In the genomic region with DNA sequence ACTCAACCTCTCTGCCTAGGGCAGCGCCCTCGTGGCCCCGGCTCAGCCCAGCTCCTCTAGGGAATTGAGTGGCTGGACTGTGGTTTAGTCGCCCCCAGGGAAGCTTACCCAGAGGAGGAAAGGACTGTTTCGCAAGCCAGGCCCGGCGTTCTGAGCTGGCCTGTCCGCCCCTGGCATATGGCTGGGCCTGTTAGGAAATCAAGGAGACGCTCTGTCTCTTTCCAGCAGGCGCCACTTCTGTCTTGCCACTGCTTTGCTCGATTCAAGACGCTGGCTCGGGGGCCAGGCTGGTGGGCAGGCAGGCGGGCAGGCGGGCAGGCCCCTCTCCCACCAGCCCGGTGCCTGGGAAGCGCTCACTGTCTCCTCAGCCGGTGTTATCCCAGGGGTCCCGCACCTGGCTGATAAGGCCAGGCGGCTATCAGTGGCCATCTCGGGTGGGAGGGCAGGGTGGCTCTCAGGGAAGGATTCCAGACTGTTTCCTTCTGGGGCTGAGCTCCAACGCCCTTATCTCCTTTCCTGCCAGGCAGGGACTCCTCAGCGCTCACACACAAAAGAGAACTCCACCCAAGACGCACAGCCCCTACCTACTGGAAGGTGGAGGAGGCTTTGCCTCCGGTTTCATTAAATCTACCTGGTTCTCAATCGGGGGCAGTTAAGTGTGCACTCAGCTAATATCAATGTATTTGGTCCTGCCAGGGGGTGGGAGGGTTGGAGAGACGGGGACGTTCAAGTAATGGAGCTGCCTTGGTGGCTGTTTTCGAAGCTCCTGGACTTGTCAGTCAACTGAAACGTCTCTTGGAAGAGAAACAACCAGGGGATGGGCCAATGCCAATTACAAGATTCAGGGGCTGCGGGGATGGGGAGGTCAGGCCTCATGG, we compare ENCODE assay signal across 8 cellular contexts.
DNase-seq lines count a peak whose midpoint lies in the region; ATAC-seq lines count a peak whose summit lies in the region.

No MANE protein-coding gene starts in this region.

- peaks cover 52% of the 10 kb centered on the region for H3K4me1 Mint-ChIP-seq in T-helper 1 cell treated with Interleukin-12 subunit alpha and Interleukin-12 subunit beta and Interleukin-4 antibody, amounts not matched to agents 30 μg/mL and 1 μg/mL, for 36 hours (ENCODE audit: low read depth)
- peaks cover 72% of the 10 kb centered on the region for H3K4me1 Mint-ChIP-seq in activated naive CD8-positive, alpha-beta T cell treated with anti-CD3 and anti-CD28 coated beads, Interleukin-2, amount 50 U/mL, for 24 hours

- H3K4me3 Mint-ChIP-seq in T-helper 1 cell treated with Interleukin-12 subunit alpha and Interleukin-12 subunit beta and Interleukin-4 antibody, amounts not matched to agents 30 μg/mL and 1 μg/mL, for 36 hours: no peak overlapping the region
- H3K4me3 Mint-ChIP-seq in activated naive CD8-positive, alpha-beta T cell treated with anti-CD3 and anti-CD28 coated beads, Interleukin-2, amount 50 U/mL, for 24 hours: no peak overlapping the region

- peaks cover 5% of the 10 kb centered on the region for H3K9me3 Mint-ChIP-seq in T-helper 1 cell treated with Interleukin-12 subunit alpha and Interleukin-12 subunit beta and Interleukin-4 antibody, amounts not matched to agents 30 μg/mL and 1 μg/mL, for 36 hours
- peaks cover 4% of the 10 kb centered on the region for H3K9me3 Mint-ChIP-seq in activated naive CD8-positive, alpha-beta T cell treated with anti-CD3 and anti-CD28 coated beads, Interleukin-2, amount 50 U/mL, for 24 hours

- peak overlapping the region; percentile 88 for H3K27ac Mint-ChIP-seq in T-helper 1 cell treated with Interleukin-12 subunit alpha and Interleukin-12 subunit beta and Interleukin-4 antibody, amounts not matched to agents 30 μg/mL and 1 μg/mL, for 36 hours
- peak overlapping the region; percentile 66 for H3K27ac Mint-ChIP-seq in activated naive CD8-positive, alpha-beta T cell treated with anti-CD3 and anti-CD28 coated beads, Interleukin-2, amount 50 U/mL, for 24 hours

- H3K36me3 Mint-ChIP-seq in T-helper 1 cell treated with Interleukin-12 subunit alpha and Interleukin-12 subunit beta and Interleukin-4 antibody, amounts not matched to agents 30 μg/mL and 1 μg/mL, for 36 hours (ENCODE audit: low read depth): peaks cover 6% of the 10 kb centered on the region
- no peaks in the 10 kb centered on the region for H3K36me3 Mint-ChIP-seq in activated naive CD8-positive, alpha-beta T cell treated with anti-CD3 and anti-CD28 coated beads, Interleukin-2, amount 50 U/mL, for 24 hours (ENCODE audit: low read depth)

- H3K27me3 Mint-ChIP-seq in T-helper 1 cell treated with Interleukin-12 subunit alpha and Interleukin-12 subunit beta and Interleukin-4 antibody, amounts not matched to agents 30 μg/mL and 1 μg/mL, for 36 hours (ENCODE audit: low read depth): peaks cover 4% of the 10 kb centered on the region
- H3K27me3 Mint-ChIP-seq in activated naive CD8-positive, alpha-beta T cell treated with anti-CD3 and anti-CD28 coated beads, Interleukin-2, amount 50 U/mL, for 24 hours: no peaks in the 10 kb centered on the region

- peak overlapping the region; percentile 98 for H3K27ac ChIP-seq in substantia nigra (ENCODE audit: low read depth, low read length, poor library complexity, severe bottlenecking)

- no peak for ATAC-seq in activated naive CD8-positive, alpha-beta T cell treated with anti-CD3 and anti-CD28 coated beads, Interleukin-2, amount 50 U/mL, for 24 hours
- no peak for ATAC-seq in HG03469 (IDR thresholded peaks at IDR 0.05; ENCODE audit: unreplicated experiment)

- DNase-seq in T-helper 1 cell: no peak
- no peak for DNase-seq in activated naive CD8-positive, alpha-beta T cell treated with anti-CD3 and anti-CD28 coated beads, Interleukin-2, amount 50 U/mL, for 24 hours
- peak; percentile 92 for DNase-seq in islet precursor cell
- peak in 17 of 49 donors; percentile 18 to 62 (median 32) for DNase-seq in substantia nigra (lab: John Stamatoyannopoulos, UW)
- DNase-seq in AG08396 (ENCODE audit: low spot score): no peak
- DNase-seq in DMS153 treated with DMSO at 0.1 percent for 48 hours (lab: John Stamatoyannopoulos, UW; ENCODE audit: unreplicated experiment): no peak
